11 cellular contexts compared by ENCODE assay signal in the genomic region with DNA sequence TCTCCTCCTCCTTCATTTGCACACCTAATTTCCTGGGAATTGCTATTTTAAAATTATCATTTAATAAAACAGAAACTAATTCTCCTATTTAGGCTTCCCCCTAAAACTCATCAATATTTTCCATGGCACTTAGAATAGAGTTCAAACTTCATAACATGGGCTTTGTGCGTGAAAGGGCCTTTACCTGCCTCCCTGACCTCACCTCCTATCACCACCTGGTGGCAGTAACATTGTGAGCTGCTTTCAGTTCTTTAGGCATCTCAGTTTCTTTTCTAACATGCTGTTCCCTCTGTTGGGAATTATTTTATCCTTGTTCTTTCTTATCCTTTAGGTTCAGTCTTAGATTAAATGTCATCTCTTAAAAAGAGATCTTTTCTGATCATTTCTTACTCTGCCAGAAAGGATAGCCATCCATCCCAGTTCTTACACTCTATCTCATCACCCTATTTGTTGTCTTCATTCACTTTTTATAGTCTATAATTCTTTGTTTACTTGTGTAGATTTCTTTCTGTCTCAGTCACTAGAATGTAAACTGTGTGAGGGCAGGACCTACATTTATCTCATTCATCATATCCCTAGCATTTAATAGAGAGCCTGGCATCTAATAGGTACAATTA.
DNase-seq lines count a peak whose midpoint lies in the region; ATAC-seq, FAIRE-seq and TF ChIP-seq lines count a peak whose summit lies in the region.
"Had no signal": no experiment of that assay in that cellular context is flagged by ENCODE, and none has a peak within 500 bp of the region (broad histone marks: within the 10 kb centered on the region; RNA-seq: fewer than 3 reads in every experiment).

No MANE protein-coding gene starts in this region.

- H3K27ac ChIP-seq in upper lobe of right lung = no peak overlapping the region
- H3K27ac ChIP-seq: dorsolateral prefrontal cortex, parathyroid adenoma had no signal

- H3K27ac Mint-ChIP-seq in endothelial cell (ENCODE audit: unreplicated experiment) = no peak overlapping the region

- no peaks in the 10 kb centered on the region for H3K9me3 Mint-ChIP-seq in endothelial cell (ENCODE audit: unreplicated experiment)

- H3K36me3 ChIP-seq in upper lobe of right lung = no peaks in the 10 kb centered on the region

- TF ChIP-seq CTCF in endothelial cell (IDR thresholded peaks at IDR 0.05; ENCODE audit: unreplicated experiment) = peak; percentile 52
- TF ChIP-seq CTCF in upper lobe of right lung (IDR thresholded peaks at IDR 0.05) = peak; percentile 33

- DNase-seq in stimulated activated CD4-positive, alpha-beta T cell treated with anti-CD3 and anti-CD28 coated beads, Interleukin-15, amount 100 ng/mL, for 24 hours = peak; percentile 3
- DNase-seq in stimulated activated CD4-positive, alpha-beta T cell treated with anti-CD3 and anti-CD28 coated beads, Interleukin-1b, Interleukin-23, amount 100 ng/mL, for 48 hours = no peak
- DNase-seq in NCI-H2029 (lab: John Stamatoyannopoulos, UW) = peak; percentile 26
- DNase-seq in endothelial cell (ENCODE audit: low spot score) = peak; percentile 7
- no peak for DNase-seq in upper lobe of right lung
- DNase-seq in H54 (ENCODE audit: insufficient read length, low spot score) = no peak
- DNase-seq: dorsolateral prefrontal cortex, GF-D8 had no signal

- FAIRE-seq in H54 (lab: Jason Lieb, UNC) = no peak

- H3K36me3 Mint-ChIP-seq in endothelial cell (ENCODE audit: low read depth, unreplicated experiment) = no peaks in the 10 kb centered on the region

- H3K9me3 ChIP-seq in upper lobe of right lung = no peaks in the 10 kb centered on the region

- H3K27me3 ChIP-seq in upper lobe of right lung = no peaks in the 10 kb centered on the region
- H3K27me3 ChIP-seq: dorsolateral prefrontal cortex had no signal

- no peaks in the 10 kb centered on the region for H3K27me3 Mint-ChIP-seq in endothelial cell (ENCODE audit: unreplicated experiment)

- no peak for ATAC-seq in upper lobe of right lung
- ATAC-seq in GM21786 (IDR thresholded peaks at IDR 0.05; ENCODE audit: unreplicated experiment) = no peak
- ATAC-seq in HG03457 (IDR thresholded peaks at IDR 0.05; ENCODE audit: unreplicated experiment) = no peak

- TF ChIP-seq POLR2A in H54 (IDR thresholded peaks at IDR 0.05; ENCODE audit: low read depth, low read length) = no peak

- no peak overlapping the region for H3K4me3 ChIP-seq in upper lobe of right lung
- H3K4me3 ChIP-seq: dorsolateral prefrontal cortex had no signal

- no peaks in the 10 kb centered on the region for H3K4me1 ChIP-seq in upper lobe of right lung
- H3K4me1 ChIP-seq: parathyroid adenoma had no signal

- intact Hi-C loops in upper lobe of right lung (cut with DNase I) = no loop called here

- peaks cover 10% of the 10 kb centered on the region for H3K4me1 Mint-ChIP-seq in endothelial cell (ENCODE audit: unreplicated experiment)

- H3K4me3 Mint-ChIP-seq in endothelial cell (ENCODE audit: unreplicated experiment) = no peak overlapping the region

Comparison
In these comparisons a context has a peak if more than half of its experiments do, and no peak if none do; other contexts are left out.
1. DNase-seq: peak in stimulated activated CD4-positive, alpha-beta T cell treated with anti-CD3 and anti-CD28 coated beads, Interleukin-15, amount 100 ng/mL, for 24 hours (single experiment), NCI-H2029 (single experiment) and endothelial cell (single experiment); none in stimulated activated CD4-positive, alpha-beta T cell treated with anti-CD3 and anti-CD28 coated beads, Interleukin-1b, Interleukin-23, amount 100 ng/mL, for 48 hours (single experiment), upper lobe of right lung (single experiment) and H54 (single experiment).